8 cellular contexts compared by ENCODE assay signal in genomic region chr20:50509923-50510705, GRCh38. TPM values are rescaled to one million over a fixed set of nuclear protein-coding genes. Genes with fewer than 3 reads are reported as not detected.
DNase-seq lines count a peak whose midpoint lies in the region; ATAC-seq and TF ChIP-seq lines count a peak whose summit lies in the region.

Gene PTPN1, plus strand, starts transcription at chr20:50510383. Its CDS starts 145 bp downstream, at chr20:50510528.

- H3K4me3 Mint-ChIP-seq in natural killer cell treated with Interleukin-12 subunit alpha and Interleukin-12 subunit beta and Interleukin-15 and Interleukin-18, amount 100 ng/mL, for 72 hours = peak within 1 kb of the TSS; percentile 98

- peaks cover 8% of the 10 kb centered on the region for H3K36me3 Mint-ChIP-seq in natural killer cell treated with Interleukin-12 subunit alpha and Interleukin-12 subunit beta and Interleukin-15 and Interleukin-18, amount 100 ng/mL, for 72 hours

- H3K9me2 ChIP-seq in Loucy (replicated peaks; ENCODE audit: low read depth, low read length) = no peaks in the 10 kb centered on the region

- no peak for TF ChIP-seq CTCF in Loucy (conservative IDR thresholded peaks at IDR 0.05; ENCODE audit: low read length)

- peak; percentile 96 to 98 for ATAC-seq in natural killer cell treated with Interleukin-12 subunit alpha and Interleukin-12 subunit beta and Interleukin-15 and Interleukin-18, amount 100 ng/mL, for 72 hours
- ATAC-seq in stimulated activated naive CD8-positive, alpha-beta T cell treated with anti-CD3 and anti-CD28 coated beads, Interleukin-15, Interleukin-2, amounts not matched to agents 100 U/mL and 50 U/mL, for 24 hours = peak; percentile 96

- no peaks in the 10 kb centered on the region for H3K27me3 Mint-ChIP-seq in natural killer cell treated with Interleukin-12 subunit alpha and Interleukin-12 subunit beta and Interleukin-15 and Interleukin-18, amount 100 ng/mL, for 72 hours

- H3K9ac ChIP-seq in Loucy (ENCODE audit: low read depth, low read length, poor library complexity, severe bottlenecking) = peak within 1 kb of the TSS; percentile 79

- peaks cover 48% of the 10 kb centered on the region for H4K20me1 ChIP-seq in Loucy (ENCODE audit: insufficient read depth, low read length, poor library complexity, severe bottlenecking)

- H3K27me3 ChIP-seq in Loucy (ENCODE audit: insufficient read depth, low read length, poor library complexity, severe bottlenecking) = no peaks in the 10 kb centered on the region

- H3F3A ChIP-seq in Loucy (ENCODE audit: low read depth) = no peaks in the 10 kb centered on the region

- H3K36me3 ChIP-seq in Loucy (ENCODE audit: insufficient read depth, low read length) = no peaks in the 10 kb centered on the region

- peak within 1 kb of the TSS; percentile 85 for H3K4me3 ChIP-seq in Loucy (ENCODE audit: low read length, poor library complexity, severe bottlenecking)

- H3K79me2 ChIP-seq in Loucy (ENCODE audit: insufficient read depth, low read length) = peaks cover 49% of the 10 kb centered on the region

- H3K9me3 ChIP-seq in Loucy (ENCODE audit: insufficient read depth, low read depth, low read length) = no peaks in the 10 kb centered on the region

- H3K4me2 ChIP-seq in Loucy (ENCODE audit: low read depth, low read length, poor library complexity, severe bottlenecking) = peak within 1 kb of the TSS; percentile 86

- peak; percentile 94 for TF ChIP-seq POLR2A in Raji (IDR thresholded peaks at IDR 0.05; ENCODE audit: insufficient read depth, low read depth, low read length)

- peak within 1 kb of the TSS; percentile 90 for H2AFZ ChIP-seq in Loucy (ENCODE audit: low read length)

- peak within 1 kb of the TSS; percentile 95 to 99 for H3K27ac Mint-ChIP-seq in natural killer cell treated with Interleukin-12 subunit alpha and Interleukin-12 subunit beta and Interleukin-15 and Interleukin-18, amount 100 ng/mL, for 72 hours

- peaks cover 43 to 44% of the 10 kb centered on the region in 2 donors for H3K4me1 Mint-ChIP-seq in natural killer cell treated with Interleukin-12 subunit alpha and Interleukin-12 subunit beta and Interleukin-15 and Interleukin-18, amount 100 ng/mL, for 72 hours (ENCODE audit: low read depth in 2 of 2)

- H3K4me1 ChIP-seq in Loucy (ENCODE audit: insufficient read depth, low read length, poor library complexity, severe bottlenecking) = peaks cover 48% of the 10 kb centered on the region

- H3K9me3 Mint-ChIP-seq in natural killer cell treated with Interleukin-12 subunit alpha and Interleukin-12 subunit beta and Interleukin-15 and Interleukin-18, amount 100 ng/mL, for 72 hours = no peaks in the 10 kb centered on the region

- DNase-seq in EL (peak; percentile 99), H4 (ENCODE audit: low spot score) (peak; percentile 95), fibroblast of peridontal ligament (ENCODE audit: extremely low read depth) (peak; percentile 98)
- DNase-seq in activated T-helper 9 cell treated with anti-CD3 and anti-CD28 coated beads, Interleukin-2, amount 50 U/mL, for 16 hours (ENCODE audit: low read depth) = peak; percentile 97
- DNase-seq in natural killer cell treated with Interleukin-12 subunit alpha and Interleukin-12 subunit beta and Interleukin-15 and Interleukin-18, amount 100 ng/mL, for 72 hours (ENCODE audit: low spot score) = peak; percentile 99
- peak; percentile 98 for DNase-seq in stimulated activated naive CD8-positive, alpha-beta T cell treated with anti-CD3 and anti-CD28 coated beads, Interleukin-15, Interleukin-2, amounts not matched to agents 100 U/mL and 50 U/mL, for 24 hours

RNA-seq across cellular contexts. Expression of gene PTPN1, which starts in this region (rescaled TPM):
- total RNA-seq in H4 (2014; rRNA removed; shearing (Covaris generic)) = 22.8 TPM in 2 replicates
- 100 to 1,000 TPM in 1 of 2 donors, 10 to 100 TPM in 1; 74.3 to 105 TPM for total RNA-seq in natural killer cell treated with Interleukin-12 subunit alpha and Interleukin-12 subunit beta and Interleukin-15 and Interleukin-18, amount 100 ng/mL, for 72 hours

Comparison
In these comparisons a context has a peak if more than half of its experiments do, and no peak if none do; other contexts are left out.
1. Peak in every context shown above with its lines: DNase-seq, ATAC-seq and H3K4me3 ChIP-seq.